1 cellular context compared by ENCODE assay signal in the genomic region with DNA sequence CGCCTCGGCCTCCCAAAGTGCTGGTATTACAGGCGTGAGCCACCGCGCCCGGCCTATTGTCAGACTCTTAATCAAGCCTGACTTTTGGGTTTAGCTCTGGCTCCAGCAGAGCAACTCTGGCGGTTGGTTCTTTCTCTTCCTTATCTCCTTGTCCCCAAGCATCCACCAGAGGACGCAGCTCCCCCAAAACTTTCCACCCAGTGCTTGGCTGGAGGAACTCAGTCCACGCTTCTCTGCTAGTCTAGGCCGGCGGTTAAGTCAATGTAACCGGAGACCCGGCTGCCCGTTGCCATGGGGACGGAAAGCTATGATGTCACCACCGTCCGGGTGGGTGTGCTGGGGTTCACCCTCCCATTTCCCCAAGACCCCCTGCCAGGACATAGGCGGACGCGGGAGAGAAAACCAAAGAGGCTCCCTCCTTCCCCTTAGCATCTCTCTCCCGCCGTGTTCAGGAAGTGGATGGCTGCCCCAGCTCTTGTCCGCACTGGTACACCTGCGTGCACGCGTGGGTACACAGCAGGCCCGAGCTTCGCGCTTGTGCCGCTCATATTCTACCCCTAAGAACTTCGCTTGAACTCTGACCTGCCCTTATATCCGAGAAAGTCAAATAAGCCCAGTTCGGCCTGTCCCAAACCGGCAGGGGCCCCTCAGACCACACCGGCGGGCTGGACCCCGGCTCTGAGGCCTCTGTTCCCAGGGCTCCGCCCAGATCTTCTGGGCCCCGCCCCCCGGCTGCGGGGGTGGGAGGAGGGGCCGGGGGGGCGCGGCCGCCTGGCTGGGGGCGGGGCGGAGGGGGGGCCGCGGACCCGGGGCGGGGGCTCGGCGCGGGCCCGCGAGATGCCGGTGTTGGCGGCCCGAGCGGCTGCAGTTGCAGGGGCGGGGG.
TF ChIP-seq lines count a peak whose summit lies in the region.

A gene with protein sequence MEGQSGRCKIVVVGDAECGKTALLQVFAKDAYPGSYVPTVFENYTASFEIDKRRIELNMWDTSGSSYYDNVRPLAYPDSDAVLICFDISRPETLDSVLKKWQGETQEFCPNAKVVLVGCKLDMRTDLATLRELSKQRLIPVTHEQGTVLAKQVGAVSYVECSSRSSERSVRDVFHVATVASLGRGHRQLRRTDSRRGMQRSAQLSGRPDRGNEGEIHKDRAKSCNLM (plus strand): TSS at position 825 of the 883 bp plus-strand sequence. CDS start 117 bp downstream, outside the sequence.

TF ChIP-seq in K562, 482 proteins besides CTCF, POLR2A, EP300 and RAD21 (continued from another document and continues in another):
- TF ChIP-seq ELF1 (tag; IDR thresholded peaks at IDR 0.05) = peak; percentile 61; the same call in 1 of the 2 replicates
- no peak for TF ChIP-seq ZNF778 (CRISPR knock-in tag; IDR thresholded peaks at IDR 0.05)
- TF ChIP-seq LCOR (CRISPR knock-in tag; IDR thresholded peaks at IDR 0.05) = peak; percentile 93
- peak; percentile 84 for TF ChIP-seq EP400 (IDR thresholded peaks at IDR 0.05)
- peak; percentile 58; the same call in 1 of the 2 replicates for TF ChIP-seq TOE1 (IDR thresholded peaks at IDR 0.05; ENCODE audit: borderline replicate concordance)
- no peak for TF ChIP-seq TOE1 (CRISPR knock-in tag; IDR thresholded peaks at IDR 0.05; ENCODE audit: borderline replicate concordance, low read depth)
- TF ChIP-seq POLR2AphosphoS5 (IDR thresholded peaks at IDR 0.05; ENCODE audit: control insufficient read depth, insufficient read depth, low read depth, low read length) = peak; percentile 77
- TF ChIP-seq, protein P1, sequence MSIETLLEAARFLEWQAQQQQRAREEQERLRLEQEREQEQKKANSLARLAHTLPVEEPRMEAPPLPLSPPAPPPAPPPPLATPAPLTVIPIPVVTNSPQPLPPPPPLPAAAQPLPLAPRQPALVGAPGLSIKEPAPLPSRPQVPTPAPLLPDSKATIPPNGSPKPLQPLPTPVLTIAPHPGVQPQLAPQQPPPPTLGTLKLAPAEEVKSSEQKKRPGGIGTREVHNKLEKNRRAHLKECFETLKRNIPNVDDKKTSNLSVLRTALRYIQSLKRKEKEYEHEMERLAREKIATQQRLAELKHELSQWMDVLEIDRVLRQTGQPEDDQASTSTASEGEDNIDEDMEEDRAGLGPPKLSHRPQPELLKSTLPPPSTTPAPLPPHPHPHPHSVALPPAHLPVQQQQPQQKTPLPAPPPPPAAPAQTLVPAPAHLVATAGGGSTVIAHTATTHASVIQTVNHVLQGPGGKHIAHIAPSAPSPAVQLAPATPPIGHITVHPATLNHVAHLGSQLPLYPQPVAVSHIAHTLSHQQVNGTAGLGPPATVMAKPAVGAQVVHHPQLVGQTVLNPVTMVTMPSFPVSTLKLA (conservative IDR thresholded peaks at IDR 0.05) = peak; percentile 87 to 94
- no peak for TF ChIP-seq HNRNPH1 (optimal IDR thresholded peaks at IDR 0.05; ENCODE audit: low read depth, low read length)
- peak; percentile 47; the same call in 1 of the 2 replicates for TF ChIP-seq ARID1B (IDR thresholded peaks at IDR 0.05)
- peak; percentile 57 to 63 for TF ChIP-seq NRF1 (conservative IDR thresholded peaks at IDR 0.05 in 1 of 2, IDR thresholded peaks at IDR 0.05 in 1 of 2)
- TF ChIP-seq, protein P2, sequence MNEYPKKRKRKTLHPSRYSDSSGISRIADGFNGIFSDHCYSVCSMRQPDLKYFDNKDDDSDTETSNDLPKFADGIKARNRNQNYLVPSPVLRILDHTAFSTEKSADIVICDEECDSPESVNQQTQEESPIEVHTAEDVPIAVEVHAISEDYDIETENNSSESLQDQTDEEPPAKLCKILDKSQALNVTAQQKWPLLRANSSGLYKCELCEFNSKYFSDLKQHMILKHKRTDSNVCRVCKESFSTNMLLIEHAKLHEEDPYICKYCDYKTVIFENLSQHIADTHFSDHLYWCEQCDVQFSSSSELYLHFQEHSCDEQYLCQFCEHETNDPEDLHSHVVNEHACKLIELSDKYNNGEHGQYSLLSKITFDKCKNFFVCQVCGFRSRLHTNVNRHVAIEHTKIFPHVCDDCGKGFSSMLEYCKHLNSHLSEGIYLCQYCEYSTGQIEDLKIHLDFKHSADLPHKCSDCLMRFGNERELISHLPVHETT (CRISPR knock-in tag; conservative IDR thresholded peaks at IDR 0.05 in 1 of 2, IDR thresholded peaks at IDR 0.05 in 1 of 2) = peak in 1 of 2 experiments; percentile 6; a peak in 1 of 4 replicates
- no peak for TF ChIP-seq FOXP1 (CRISPR knock-in tag; IDR thresholded peaks at IDR 0.05)
- TF ChIP-seq, protein P3, sequence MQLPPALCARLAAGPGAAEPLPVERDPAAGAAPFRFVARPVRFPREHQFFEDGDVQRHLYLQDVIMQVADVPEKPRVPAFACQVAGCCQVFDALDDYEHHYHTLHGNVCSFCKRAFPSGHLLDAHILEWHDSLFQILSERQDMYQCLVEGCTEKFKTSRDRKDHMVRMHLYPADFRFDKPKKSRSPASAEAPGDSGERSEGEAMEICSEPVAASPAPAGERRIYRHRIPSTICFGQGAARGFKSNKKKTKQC (CRISPR knock-in tag; IDR thresholded peaks at IDR 0.05) = no peak
- TF ChIP-seq HDAC2 (IDR thresholded peaks at IDR 0.05) = peak; percentile 93; the same call in 1 of the 2 replicates
- TF ChIP-seq SIX5 (IDR thresholded peaks at IDR 0.05; ENCODE audit: borderline replicate concordance in 1 of 2, insufficient read depth in 1 of 2, low read depth in 1 of 2, low read length in 2 of 2) = 0 out of 4 replicates have a peak, but pooled peaks of 1 of the 2 experiments have one; percentile 23
- TF ChIP-seq NR2F6 (CRISPR knock-in tag; IDR thresholded peaks at IDR 0.05) = no peak
- TF ChIP-seq CBX5 (IDR thresholded peaks at IDR 0.05; ENCODE audit: borderline replicate concordance, low read depth) = no peak
- peak; percentile 99 for TF ChIP-seq ATF7 (IDR thresholded peaks at IDR 0.05)
- TF ChIP-seq KLF16 (IDR thresholded peaks at IDR 0.05) = peak; percentile 74
- TF ChIP-seq ZC3H8 (IDR thresholded peaks at IDR 0.05) = 0 out of 2 replicates have a peak, but pooled peaks have one; percentile 25
- TF ChIP-seq NCOR1 (IDR thresholded peaks at IDR 0.05) = no peak
- TF ChIP-seq, protein P4, sequence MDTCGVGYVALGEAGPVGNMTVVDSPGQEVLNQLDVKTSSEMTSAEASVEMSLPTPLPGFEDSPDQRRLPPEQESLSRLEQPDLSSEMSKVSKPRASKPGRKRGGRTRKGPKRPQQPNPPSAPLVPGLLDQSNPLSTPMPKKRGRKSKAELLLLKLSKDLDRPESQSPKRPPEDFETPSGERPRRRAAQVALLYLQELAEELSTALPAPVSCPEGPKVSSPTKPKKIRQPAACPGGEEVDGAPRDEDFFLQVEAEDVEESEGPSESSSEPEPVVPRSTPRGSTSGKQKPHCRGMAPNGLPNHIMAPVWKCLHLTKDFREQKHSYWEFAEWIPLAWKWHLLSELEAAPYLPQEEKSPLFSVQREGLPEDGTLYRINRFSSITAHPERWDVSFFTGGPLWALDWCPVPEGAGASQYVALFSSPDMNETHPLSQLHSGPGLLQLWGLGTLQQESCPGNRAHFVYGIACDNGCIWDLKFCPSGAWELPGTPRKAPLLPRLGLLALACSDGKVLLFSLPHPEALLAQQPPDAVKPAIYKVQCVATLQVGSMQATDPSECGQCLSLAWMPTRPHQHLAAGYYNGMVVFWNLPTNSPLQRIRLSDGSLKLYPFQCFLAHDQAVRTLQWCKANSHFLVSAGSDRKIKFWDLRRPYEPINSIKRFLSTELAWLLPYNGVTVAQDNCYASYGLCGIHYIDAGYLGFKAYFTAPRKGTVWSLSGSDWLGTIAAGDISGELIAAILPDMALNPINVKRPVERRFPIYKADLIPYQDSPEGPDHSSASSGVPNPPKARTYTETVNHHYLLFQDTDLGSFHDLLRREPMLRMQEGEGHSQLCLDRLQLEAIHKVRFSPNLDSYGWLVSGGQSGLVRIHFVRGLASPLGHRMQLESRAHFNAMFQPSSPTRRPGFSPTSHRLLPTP (IDR thresholded peaks at IDR 0.05; ENCODE audit: borderline replicate concordance, extremely low read depth, insufficient read length) = no peak
- TF ChIP-seq STAG1 (CRISPR knock-in tag; IDR thresholded peaks at IDR 0.05; ENCODE audit: borderline replicate concordance) = 0 out of 2 replicates have a peak, but pooled peaks have one; percentile 6
- peak; percentile 83 for TF ChIP-seq MYC (IDR thresholded peaks at IDR 0.05; ENCODE audit: low read depth, low read length)
- TF ChIP-seq MYC (CRISPR knock-in tag; IDR thresholded peaks at IDR 0.05; ENCODE audit: borderline replicate concordance, low read depth) = no peak
- no peak for TF ChIP-seq ZBTB17 (CRISPR knock-in tag; IDR thresholded peaks at IDR 0.05)
- peak; percentile 29 for TF ChIP-seq GATA2 (CRISPR knock-in tag; IDR thresholded peaks at IDR 0.05)
- TF ChIP-seq MTA1 (IDR thresholded peaks at IDR 0.05; ENCODE audit: borderline replicate concordance) = peak; percentile 74; the same call in 1 of the 2 replicates
- TF ChIP-seq, protein P5, sequence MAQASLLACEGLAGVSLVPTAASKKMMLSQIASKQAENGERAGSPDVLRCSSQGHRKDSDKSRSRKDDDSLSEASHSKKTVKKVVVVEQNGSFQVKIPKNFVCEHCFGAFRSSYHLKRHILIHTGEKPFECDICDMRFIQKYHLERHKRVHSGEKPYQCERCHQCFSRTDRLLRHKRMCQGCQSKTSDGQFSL (CRISPR knock-in tag; IDR thresholded peaks at IDR 0.05) = no peak
- TF ChIP-seq, protein P5 (tag; IDR thresholded peaks at IDR 0.05) = peak in 1 of 2 experiments; percentile 21; a peak in 1 of 4 replicates
- no peak; the same call in 1 of the 2 replicates for TF ChIP-seq ARID2 (IDR thresholded peaks at IDR 0.05)
- TF ChIP-seq ZNF24 (IDR thresholded peaks at IDR 0.05) = peak; percentile 44; the same call in 1 of the 2 replicates
- peak; percentile 44; the same call in 1 of the 2 replicates for TF ChIP-seq ZNF766 (CRISPR knock-in tag; conservative IDR thresholded peaks at IDR 0.05)
- TF ChIP-seq MXI1 (IDR thresholded peaks at IDR 0.05; ENCODE audit: low read depth, low read length) = peak; percentile 94
- TF ChIP-seq ZNF589 (CRISPR knock-in tag; IDR thresholded peaks at IDR 0.05; ENCODE audit: low read depth) = peak; percentile 56; the same call in 1 of the 2 replicates
- peak; percentile 99 for TF ChIP-seq RFX1 (IDR thresholded peaks at IDR 0.05)
- peak in 1 of 2 experiments; percentile 22; a peak in 1 of 4 replicates for TF ChIP-seq MAZ (CRISPR knock-in tag; conservative IDR thresholded peaks at IDR 0.05 in 1 of 2, IDR thresholded peaks at IDR 0.05 in 1 of 2)
- TF ChIP-seq CREM (IDR thresholded peaks at IDR 0.05; ENCODE audit: low read depth) = peak; percentile 75
- TF ChIP-seq SOX6 (IDR thresholded peaks at IDR 0.05) = peak; percentile 55
- TF ChIP-seq ERF (CRISPR knock-in tag; IDR thresholded peaks at IDR 0.05) = no peak
- peak; percentile 36; the same call in 1 of the 2 replicates for TF ChIP-seq PML (IDR thresholded peaks at IDR 0.05; ENCODE audit: low read length)
- TF ChIP-seq ZC3H4 (CRISPR knock-in tag; IDR thresholded peaks at IDR 0.05; ENCODE audit: borderline replicate concordance) = no peak
- TF ChIP-seq NFRKB (IDR thresholded peaks at IDR 0.05; ENCODE audit: low read depth) = peak; percentile 53; the same call in 1 of the 2 replicates
- peak in 1 of 2 experiments; percentile 62; a peak in 1 of 4 replicates for TF ChIP-seq KDM4B (IDR thresholded peaks at IDR 0.05; ENCODE audit: borderline replicate concordance in 2 of 2, low read depth in 1 of 2)
- TF ChIP-seq, protein P6, sequence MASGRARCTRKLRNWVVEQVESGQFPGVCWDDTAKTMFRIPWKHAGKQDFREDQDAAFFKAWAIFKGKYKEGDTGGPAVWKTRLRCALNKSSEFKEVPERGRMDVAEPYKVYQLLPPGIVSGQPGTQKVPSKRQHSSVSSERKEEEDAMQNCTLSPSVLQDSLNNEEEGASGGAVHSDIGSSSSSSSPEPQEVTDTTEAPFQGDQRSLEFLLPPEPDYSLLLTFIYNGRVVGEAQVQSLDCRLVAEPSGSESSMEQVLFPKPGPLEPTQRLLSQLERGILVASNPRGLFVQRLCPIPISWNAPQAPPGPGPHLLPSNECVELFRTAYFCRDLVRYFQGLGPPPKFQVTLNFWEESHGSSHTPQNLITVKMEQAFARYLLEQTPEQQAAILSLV (tag; IDR thresholded peaks at IDR 0.05) = no peak
- peak; percentile 84 for TF ChIP-seq JUN (IDR thresholded peaks at IDR 0.05; ENCODE audit: borderline replicate concordance, low read depth, low read length)
- TF ChIP-seq JUN (CRISPR knock-in tag; IDR thresholded peaks at IDR 0.05; ENCODE audit: borderline replicate concordance) = peak; percentile 86
- peak; percentile 34; the same call in 1 of the 2 replicates for TF ChIP-seq ZNF263 (CRISPR knock-in tag; IDR thresholded peaks at IDR 0.05; ENCODE audit: borderline replicate concordance)
- TF ChIP-seq SMARCA4 (IDR thresholded peaks at IDR 0.05) = peak; percentile 72
- no peak for TF ChIP-seq ATF1 (CRISPR knock-in tag; IDR thresholded peaks at IDR 0.05)
- peak; percentile 91 for TF ChIP-seq ATF1 (tag; IDR thresholded peaks at IDR 0.05)
- TF ChIP-seq RCOR1 (IDR thresholded peaks at IDR 0.05; ENCODE audit: borderline replicate concordance in 1 of 2, low read depth in 2 of 2, low read length in 2 of 2) = peak; percentile 15 to 51; a peak in 1 of 4 replicates
- no peak for TF ChIP-seq POLR2H (tag; IDR thresholded peaks at IDR 0.05; ENCODE audit: low read depth)
- no peak for TF ChIP-seq FOXJ3 (CRISPR knock-in tag; IDR thresholded peaks at IDR 0.05)
- TF ChIP-seq, protein P7, sequence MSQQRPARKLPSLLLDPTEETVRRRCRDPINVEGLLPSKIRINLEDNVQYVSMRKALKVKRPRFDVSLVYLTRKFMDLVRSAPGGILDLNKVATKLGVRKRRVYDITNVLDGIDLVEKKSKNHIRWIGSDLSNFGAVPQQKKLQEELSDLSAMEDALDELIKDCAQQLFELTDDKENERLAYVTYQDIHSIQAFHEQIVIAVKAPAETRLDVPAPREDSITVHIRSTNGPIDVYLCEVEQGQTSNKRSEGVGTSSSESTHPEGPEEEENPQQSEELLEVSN (IDR thresholded peaks at IDR 0.05; ENCODE audit: borderline replicate concordance in 1 of 2, extremely low read depth in 1 of 2, insufficient read depth in 1 of 2, insufficient read length in 1 of 2, low read depth in 1 of 2, low read length in 1 of 2, poor library complexity in 1 of 2, severe bottlenecking in 1 of 2) = peak in 1 of 2 experiments; percentile 19
- TF ChIP-seq, protein P8, sequence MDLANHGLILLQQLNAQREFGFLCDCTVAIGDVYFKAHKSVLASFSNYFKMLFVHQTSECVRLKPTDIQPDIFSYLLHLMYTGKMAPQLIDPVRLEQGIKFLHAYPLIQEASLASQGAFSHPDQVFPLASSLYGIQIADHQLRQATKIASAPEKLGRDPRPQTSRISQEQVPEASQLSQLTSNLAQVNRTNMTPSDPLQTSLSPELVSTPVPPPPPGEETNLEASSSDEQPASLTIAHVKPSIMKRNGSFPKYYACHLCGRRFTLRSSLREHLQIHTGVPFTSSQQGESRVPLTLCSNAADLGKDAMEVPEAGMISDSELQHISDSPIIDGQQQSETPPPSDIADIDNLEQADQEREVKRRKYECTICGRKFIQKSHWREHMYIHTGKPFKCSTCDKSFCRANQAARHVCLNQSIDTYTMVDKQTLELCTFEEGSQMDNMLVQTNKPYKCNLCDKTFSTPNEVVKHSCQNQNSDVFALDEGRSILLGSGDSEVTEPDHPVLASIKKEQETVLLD (IDR thresholded peaks at IDR 0.05) = peak; percentile 67
- 0 out of 2 replicates have a peak, but pooled peaks have one; percentile 23 for TF ChIP-seq ZNF384 (IDR thresholded peaks at IDR 0.05; ENCODE audit: low read depth, low read length)
